ENCODE assay signal across 8 cellular contexts in the genomic region with DNA sequence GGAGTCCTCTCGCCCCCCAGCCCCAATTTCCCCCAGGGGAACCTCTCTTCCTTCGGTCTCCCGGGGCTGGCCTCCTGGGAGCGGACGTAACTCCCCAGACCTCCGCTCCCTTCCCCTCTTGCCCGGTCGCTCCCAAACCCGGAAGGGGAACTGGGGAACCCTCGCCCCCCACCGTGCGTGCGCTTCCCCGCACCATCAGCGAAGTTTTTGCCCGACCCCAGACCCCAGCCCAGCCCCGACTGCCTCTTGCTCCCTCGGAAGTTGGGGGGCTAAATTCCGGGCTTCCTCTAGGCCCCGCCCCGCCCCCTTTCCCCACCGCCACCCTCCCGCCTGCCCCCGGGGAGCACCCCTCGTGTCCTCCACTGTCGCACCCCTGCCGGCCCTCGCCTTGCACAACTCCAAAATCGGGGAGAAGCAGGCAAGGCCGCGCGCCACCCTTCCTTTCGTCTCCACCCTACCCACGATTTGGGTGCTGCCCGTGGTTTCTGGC. TPM values are rescaled to one million over a fixed set of nuclear protein-coding genes. Genes with fewer than 3 reads are reported as not detected.
A peak's percentile ranks its signal among the peaks of the same experiment; 100 is the strongest.
DNase-seq lines count a peak whose midpoint lies in the region; ATAC-seq and TF ChIP-seq lines count a peak whose summit lies in the region.

No MANE protein-coding gene starts in this region.

- DNase-seq in GM06990 (ENCODE audit: extremely low read depth, insufficient read length) (peak; percentile 80), UCSD-AML1 (lab: John Stamatoyannopoulos, UW; ENCODE audit: unreplicated experiment) (peak; percentile 36), mesothelial cell of epicardium (ENCODE audit: low spot score in 2 of 2, unreplicated experiment in 2 of 2) (no peak), tibial nerve (ENCODE audit: low spot score in 2 of 2) (peak in 1 of 2 donors; percentile 54), NCI-H2107 (lab: John Stamatoyannopoulos, UW) (no peak), HEK293T (ENCODE audit: extremely low spot score) (no peak)

- H3K4me3 ChIP-seq in GM06990 (replicated peaks; ENCODE audit: low read depth, low read length) (peak overlapping the region; percentile 96), ectodermal cell (ENCODE audit: insufficient read depth, low read depth, low read length) (peak overlapping the region; percentile 93), tibial nerve (peak overlapping the region; percentile 91 to 100 (median 96))

- no peaks in the 10 kb centered on the region for H3K27me3 ChIP-seq in GM06990 (replicated peaks; ENCODE audit: control insufficient read depth, insufficient read depth, low read length)
- peaks cover 28% of the 10 kb centered on the region for H3K27me3 ChIP-seq in ectodermal cell (ENCODE audit: control insufficient read depth, insufficient read depth, low read length, poor library complexity, severe bottlenecking)
- no peaks in the 10 kb centered on the region for H3K27me3 ChIP-seq in tibial nerve

- H3K36me3 Mint-ChIP-seq in mesothelial cell of epicardium = peaks cover 5% of the 10 kb centered on the region

- H3K27me3 Mint-ChIP-seq in mesothelial cell of epicardium (ENCODE audit: low read depth) = peaks cover 16% of the 10 kb centered on the region

- POLR2A ChIA-PET in HEK293T (lab: Yijun Ruan, JAX) = interaction anchor here (0.9 to 1.5 kb wide), 3 partner anchors 9 to 179 kb away, joined by 3 to 4 read pairs (median 4); a partner anchor contains a TSS

- H3K9me3 ChIP-seq in ectodermal cell (ENCODE audit: control insufficient read depth, low read length) (no peaks in the 10 kb centered on the region), tibial nerve (no peaks in the 10 kb centered on the region)

- H3K36me3 ChIP-seq in GM06990 (ENCODE audit: control insufficient read depth, insufficient read depth, low read length) (peaks cover 22% of the 10 kb centered on the region), ectodermal cell (ENCODE audit: control insufficient read depth, insufficient read depth, low read length) (peaks cover 16% of the 10 kb centered on the region), tibial nerve (peaks cover 6 to 27% (median 23%) of the 10 kb centered on the region in 3 donors)

- CTCF ChIA-PET in HEK293T (lab: Yijun Ruan, JAX) = no interaction called here

- TF ChIP-seq CTCF in GM06990 (IDR thresholded peaks at IDR 0.05; ENCODE audit: insufficient read depth, low read length, poor library complexity, severe bottlenecking) (no peak), mesothelial cell of epicardium (IDR thresholded peaks at IDR 0.05; ENCODE audit: unreplicated experiment) (no peak), tibial nerve (IDR thresholded peaks at IDR 0.05) (no peak)

- TF ChIP-seq POLR2A in tibial nerve (IDR thresholded peaks at IDR 0.05) = no peak

- H3K9me3 Mint-ChIP-seq in mesothelial cell of epicardium = no peaks in the 10 kb centered on the region

- H3K4me1 ChIP-seq in ectodermal cell (ENCODE audit: control insufficient read depth, insufficient read depth, low read length) (no peaks in the 10 kb centered on the region), tibial nerve (peaks cover 0 to 41% (median 15%) of the 10 kb centered on the region in 4 donors)

- H3K27ac ChIP-seq in ectodermal cell (ENCODE audit: insufficient read depth, low read depth, low read length, poor library complexity, severe bottlenecking) (no peak overlapping the region), tibial nerve (peak overlapping the region; percentile 97 to 99 (median 98))

- H3K4me1 Mint-ChIP-seq in mesothelial cell of epicardium = peaks cover 16% of the 10 kb centered on the region

- 0% methylated on average over 34 to 35 of the region's 35 CpGs for WGBS in ectodermal cell, 2 experiments
- 1% methylated on average over 27 to 33 of the region's 35 CpGs for whole genome bisulfite sequencing in tibial nerve, 2 donors

- TF ChIP-seq EP300 in tibial nerve (IDR thresholded peaks at IDR 0.05) = no peak

- H3K4me3 Mint-ChIP-seq in mesothelial cell of epicardium = peak overlapping the region; percentile 95

- H3K27ac Mint-ChIP-seq in mesothelial cell of epicardium = peak overlapping the region; percentile 97

- ATAC-seq in HG03159 (IDR thresholded peaks at IDR 0.05; ENCODE audit: unreplicated experiment) = peak; percentile 2

TF ChIP-seq in HEK293T, 16 proteins besides CTCF, POLR2A, EP300 and RAD21:
- TF ChIP-seq FOXM1 (IDR thresholded peaks at IDR 0.05; ENCODE audit: borderline replicate concordance) (no peak), FOXA1 (IDR thresholded peaks at IDR 0.05) (no peak), FOXK2 (IDR thresholded peaks at IDR 0.05) (no peak), L3MBTL2 (conservative IDR thresholded peaks at IDR 0.05) (no peak), LEF1 (IDR thresholded peaks at IDR 0.05; ENCODE audit: borderline replicate concordance) (no peak), ARNT (IDR thresholded peaks at IDR 0.05) (no peak), BHLHE40 (IDR thresholded peaks at IDR 0.05; ENCODE audit: borderline replicate concordance) (no peak), ELF4 (IDR thresholded peaks at IDR 0.05) (no peak), HDGF (IDR thresholded peaks at IDR 0.05; ENCODE audit: borderline replicate concordance) (no peak), NFRKB (IDR thresholded peaks at IDR 0.05) (no peak), TARDBP (IDR thresholded peaks at IDR 0.05) (no peak), SP1 (IDR thresholded peaks at IDR 0.05) (no peak), SUZ12 (IDR thresholded peaks at IDR 0.05) (no peak), CTBP1 (IDR thresholded peaks at IDR 0.05; ENCODE audit: borderline replicate concordance) (no peak), ZNF384 (IDR thresholded peaks at IDR 0.05) (no peak)
- TF ChIP-seq, protein P1, sequence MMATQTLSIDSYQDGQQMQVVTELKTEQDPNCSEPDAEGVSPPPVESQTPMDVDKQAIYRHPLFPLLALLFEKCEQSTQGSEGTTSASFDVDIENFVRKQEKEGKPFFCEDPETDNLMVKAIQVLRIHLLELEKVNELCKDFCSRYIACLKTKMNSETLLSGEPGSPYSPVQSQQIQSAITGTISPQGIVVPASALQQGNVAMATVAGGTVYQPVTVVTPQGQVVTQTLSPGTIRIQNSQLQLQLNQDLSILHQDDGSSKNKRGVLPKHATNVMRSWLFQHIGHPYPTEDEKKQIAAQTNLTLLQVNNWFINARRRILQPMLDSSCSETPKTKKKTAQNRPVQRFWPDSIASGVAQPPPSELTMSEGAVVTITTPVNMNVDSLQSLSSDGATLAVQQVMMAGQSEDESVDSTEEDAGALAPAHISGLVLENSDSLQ (IDR thresholded peaks at IDR 0.05) = no peak

RNA-seq across cellular contexts. Expression of a gene that starts 0.4 kb away (rescaled TPM):
- 177 TPM for polyA plus RNA-seq in ectodermal cell (2013, experiment 1 of 4)
- 172 TPM for polyA plus RNA-seq in ectodermal cell (2013, experiment 2 of 4)
- 136 TPM for polyA plus RNA-seq in ectodermal cell (2013, experiment 3 of 4)
- polyA plus RNA-seq in ectodermal cell (2013, experiment 4 of 4) = 154 TPM
- 173 to 178 TPM (median 174 TPM) in 3 replicates for total RNA-seq in mesothelial cell of epicardium
- total RNA-seq in tibial nerve = 100 to 1,000 TPM; 185 to 290 (median 248) TPM

RNA-seq across cellular contexts. Expression of a gene that starts 17.7 kb away (rescaled TPM):
- 0.43 TPM for polyA plus RNA-seq in ectodermal cell (2013, experiment 1 of 4)
- 0.57 TPM for polyA plus RNA-seq in ectodermal cell (2013, experiment 2 of 4)
- 0.75 TPM for polyA plus RNA-seq in ectodermal cell (2013, experiment 3 of 4)
- 0.77 TPM for polyA plus RNA-seq in ectodermal cell (2013, experiment 4 of 4)
- total RNA-seq in mesothelial cell of epicardium = not detected in 3 replicates
- not detected for total RNA-seq in tibial nerve

RNA-seq across cellular contexts. Expression of a gene that starts 20.1 kb away (rescaled TPM):
- 84.1 TPM for polyA plus RNA-seq in ectodermal cell (2013, experiment 1 of 4)
- 85.3 TPM for polyA plus RNA-seq in ectodermal cell (2013, experiment 2 of 4)
- polyA plus RNA-seq in ectodermal cell (2013, experiment 3 of 4) = 66.8 TPM
- polyA plus RNA-seq in ectodermal cell (2013, experiment 4 of 4) = 76.7 TPM
- total RNA-seq in mesothelial cell of epicardium (98.5 to 99.2 TPM (median 99.1 TPM) in 3 replicates), tibial nerve (10 to 100 TPM; 50.9 to 98.1 (median 64.7) TPM)

RNA-seq across cellular contexts. Expression of a gene that starts 31.9 kb away (rescaled TPM):
- 60.2 TPM for polyA plus RNA-seq in ectodermal cell (2013, experiment 1 of 4)
- 60.6 TPM for polyA plus RNA-seq in ectodermal cell (2013, experiment 2 of 4)
- polyA plus RNA-seq in ectodermal cell (2013, experiment 3 of 4) = 57.4 TPM
- 55.8 TPM for polyA plus RNA-seq in ectodermal cell (2013, experiment 4 of 4)
- total RNA-seq in mesothelial cell of epicardium (26.0 to 27.2 TPM (median 26.6 TPM) in 3 replicates), tibial nerve (10 to 100 TPM; 23.1 to 50.7 (median 35.6) TPM)

RNA-seq across cellular contexts. Expression of a gene that starts 32.6 kb away (rescaled TPM):
- polyA plus RNA-seq in ectodermal cell (2013, experiment 1 of 4) = 0.96 TPM
- polyA plus RNA-seq in ectodermal cell (2013, experiment 2 of 4) = 1.6 TPM
- 1.0 TPM for polyA plus RNA-seq in ectodermal cell (2013, experiment 3 of 4)
- 1.1 TPM for polyA plus RNA-seq in ectodermal cell (2013, experiment 4 of 4)
- total RNA-seq in mesothelial cell of epicardium = 0.38 to 0.69 TPM (median 0.54 TPM) in 3 replicates
- total RNA-seq in tibial nerve = 1 to 10 TPM in 1 of 4 donors, not detected in 3; 2.1 TPM

Comparison
In these comparisons a context has a peak if more than half of its experiments do, and no peak if none do; other contexts are left out.
1. DNase-seq: peak in GM06990 (single experiment) and UCSD-AML1 (single experiment); none in mesothelial cell of epicardium (0 of 2), NCI-H2107 (single experiment) and HEK293T (single experiment).
2. Peak in every context shown above with its lines, with median percentiles within 50 percentile points of each other: H3K4me3 ChIP-seq.